21 cellular contexts compared by ENCODE assay signal in the genomic region with DNA sequence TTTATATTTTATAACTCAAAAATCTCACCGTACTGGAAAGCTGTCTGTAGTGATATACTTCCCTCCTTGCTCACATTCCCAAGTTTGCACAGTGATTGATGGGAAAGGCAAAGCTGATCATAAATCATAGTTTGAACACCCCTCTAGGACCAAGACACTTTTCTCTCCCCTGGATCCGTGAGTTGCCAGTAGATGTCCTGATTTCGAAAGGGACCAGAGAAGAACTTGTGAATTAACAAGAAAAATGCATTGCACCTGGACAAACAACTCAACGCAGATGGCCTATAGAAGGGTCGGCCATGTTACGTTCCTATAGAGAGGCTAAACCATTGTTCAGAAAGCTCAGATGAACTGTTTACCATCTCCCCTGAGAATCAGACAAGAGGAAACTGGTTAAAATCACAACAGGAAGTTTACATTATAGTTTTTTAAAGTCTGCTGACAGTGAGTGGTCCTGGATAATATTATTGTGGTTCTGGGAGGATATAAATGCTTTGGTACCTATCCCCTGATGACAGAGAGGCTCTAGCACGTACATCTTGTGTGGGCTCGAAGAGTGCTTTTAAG.
DNase-seq lines count a peak whose midpoint lies in the region; ATAC-seq and TF ChIP-seq lines count a peak whose summit lies in the region.
"Had no signal": no experiment of that assay in that cellular context is flagged by ENCODE, and none has a peak within 500 bp of the region (broad histone marks: within the 10 kb centered on the region; RNA-seq: fewer than 3 reads in every experiment).

No MANE protein-coding gene starts in this region.

- no peak overlapping the region for H3K4me3 Mint-ChIP-seq in nephron progenitor cell
- H3K4me3 Mint-ChIP-seq: CD4-positive, alpha-beta memory T cell; H9; immature natural killer cell; stimulated activated effector memory CD8-positive, alpha-beta T cell treated with anti-CD3 and anti-CD28 coated beads, Interleukin-12 subunit alpha, Interleukin-12 subunit beta, amount 100 ng/mL, for 72 hours had no signal

- WGBS in IMR-90 (ENCODE audit: extremely low coverage in 2 of 2, insufficient read length in 1 of 2), 2 experiments = 93% methylated on average over 3 of the region's 8 CpGs; no CpG with 5 or more reads in 1 of the 2 experiments
- WGBS in mammary epithelial cell (ENCODE audit: low coverage, missing lambda C conversion rate) = 95% methylated on average over 8 of the region's 8 CpGs

- no peaks in the 10 kb centered on the region for H3K79me1 ChIP-seq in IMR-90 (ENCODE audit: low read depth in 1 of 2, low read length in 2 of 2)

- in situ Hi-C loops in IMR-90 (cut with MboI; ENCODE audit: low sequenced_read_pairs) = no loop called here
- in situ Hi-C loops in mammary epithelial cell (cut with MboI; ENCODE audit: low sequenced_read_pairs in 2 of 2) = no loop called here

- H3K27me3 ChIP-seq in BLaER1 treated with 17β-estradiol and CSF1 and Interleukin-3, amounts not matched to agents 10 nM and 100 nM = no peaks in the 10 kb centered on the region
- H3K27me3 ChIP-seq in IMR-90 (ENCODE audit: control insufficient read depth, insufficient read depth, low read length) (no peaks in the 10 kb centered on the region), mammary epithelial cell (ENCODE audit: insufficient read depth, low read length) (no peaks in the 10 kb centered on the region)
- H3K27me3 ChIP-seq: dorsolateral prefrontal cortex had no signal

- TF ChIP-seq POLR2A in IMR-90 (IDR thresholded peaks at IDR 0.05; ENCODE audit: low read depth, low read length) = no peak

- peak overlapping the region; percentile 56 for H2AK5ac ChIP-seq in IMR-90 (ENCODE audit: low read depth, low read length)

- DNase-seq in IMR-90 (no peak), mammary epithelial cell (no peak), nephron progenitor cell (no peak), NCI-H1092 treated with DMSO at 0.1 percent for 48 hours (lab: John Stamatoyannopoulos, UW) (no peak), GM10266 (ENCODE audit: extremely low spot score) (no peak)
- DNase-seq: activated CD4-positive, alpha-beta T cell treated with anti-CD3 and anti-CD28 coated beads for 48 hours; activated naive CD4-positive, alpha-beta T cell treated with Interleukin-2 at 50 U/mL for 16 hours; activated T-cell treated with anti-CD3 and anti-CD28 coated beads, Interleukin-2, amount 50 U/mL, for 48 hours; amniotic stem cell; CD4-positive, alpha-beta memory T cell; DMS79 treated with DMSO at 0.1 percent for 48 hours; dorsolateral prefrontal cortex; H9; immature natural killer cell; MM.1S; T-helper 2 cell had no signal

- H3K27ac Mint-ChIP-seq in nephron progenitor cell = peak overlapping the region; percentile 48
- H3K27ac Mint-ChIP-seq: H9; immature natural killer cell; stimulated activated effector memory CD8-positive, alpha-beta T cell treated with anti-CD3 and anti-CD28 coated beads, Interleukin-12 subunit alpha, Interleukin-12 subunit beta, amount 100 ng/mL, for 72 hours had no signal

- H3K4me1 ChIP-seq in BLaER1 treated with 17β-estradiol and CSF1 and Interleukin-3, amounts not matched to agents 10 nM and 100 nM = peaks cover 16 to 39% (median 27%) of the 10 kb centered on the region in 10 experiments
- H3K4me1 ChIP-seq in IMR-90 (ENCODE audit: control insufficient read depth, insufficient read depth, low read length) = peaks cover 17% of the 10 kb centered on the region
- H3K4me1 ChIP-seq in mammary epithelial cell (ENCODE audit: insufficient read depth, low read length) = peaks cover 27% of the 10 kb centered on the region

- H2BK20ac ChIP-seq in IMR-90 (ENCODE audit: low read depth, low read length) = peak overlapping the region; percentile 68; the same call in 1 of the 2 replicates

- no peaks in the 10 kb centered on the region for H3K36me3 Mint-ChIP-seq in nephron progenitor cell (ENCODE audit: low read depth)
- H3K36me3 Mint-ChIP-seq: CD4-positive, alpha-beta memory T cell; immature natural killer cell; stimulated activated effector memory CD8-positive, alpha-beta T cell treated with anti-CD3 and anti-CD28 coated beads, Interleukin-12 subunit alpha, Interleukin-12 subunit beta, amount 100 ng/mL, for 72 hours had no signal

- peak overlapping the region; percentile 89; the same call in 2 of the 3 replicates for H2BK15ac ChIP-seq in IMR-90 (ENCODE audit: low read depth, low read length)

- H3K36me3 ChIP-seq in BLaER1 treated with 17β-estradiol and CSF1 and Interleukin-3, amounts not matched to agents 10 nM and 100 nM = no peaks in the 10 kb centered on the region
- H3K36me3 ChIP-seq in IMR-90 (ENCODE audit: control insufficient read depth, insufficient read depth, low read length) = no peaks in the 10 kb centered on the region
- H3K36me3 ChIP-seq in mammary epithelial cell (ENCODE audit: insufficient read depth, low read length) = no peaks in the 10 kb centered on the region

- H2AFZ ChIP-seq in IMR-90 (replicated peaks; ENCODE audit: low read length, poor library complexity) = no peak overlapping the region
- H2AFZ ChIP-seq in mammary epithelial cell (ENCODE audit: low read depth, low read length) = peak overlapping the region; percentile 2

- no peak overlapping the region for H2BK5ac ChIP-seq in IMR-90 (ENCODE audit: low read depth, low read length, poor library complexity, severe bottlenecking)

- H3K4me2 ChIP-seq in BLaER1 treated with 17β-estradiol and CSF1 and Interleukin-3, amounts not matched to agents 10 nM and 100 nM = peak overlapping the region; percentile 37 to 75 (median 62)
- H3K4me2 ChIP-seq in IMR-90 (ENCODE audit: low read depth, low read length) (no peak overlapping the region), mammary epithelial cell (ENCODE audit: insufficient read depth, low read depth, low read length) (no peak overlapping the region)

- H3K9me3 Mint-ChIP-seq in nephron progenitor cell = no peaks in the 10 kb centered on the region
- H3K9me3 Mint-ChIP-seq: CD4-positive, alpha-beta memory T cell; H9; immature natural killer cell; stimulated activated effector memory CD8-positive, alpha-beta T cell treated with anti-CD3 and anti-CD28 coated beads, Interleukin-12 subunit alpha, Interleukin-12 subunit beta, amount 100 ng/mL, for 72 hours had no signal

- H3K9ac ChIP-seq in BLaER1 treated with 17β-estradiol and CSF1 and Interleukin-3, amounts not matched to agents 10 nM and 100 nM = no peak overlapping the region; a peak in 1 of 22 replicates
- H3K9ac ChIP-seq in IMR-90 (ENCODE audit: low read depth, low read length) (no peak overlapping the region), mammary epithelial cell (ENCODE audit: insufficient read depth, low read length) (no peak overlapping the region)

- H3K27ac ChIP-seq in BLaER1 treated with 17β-estradiol and CSF1 and Interleukin-3, amounts not matched to agents 10 nM and 100 nM = peak overlapping the region in 6 of 11 experiments; percentile 10 to 52 (median 42); a peak in 10 of 22 replicates
- H3K27ac ChIP-seq in IMR-90 (ENCODE audit: insufficient read depth, low read length) (no peak overlapping the region), mammary epithelial cell (ENCODE audit: insufficient read depth, low read depth, low read length) (no peak overlapping the region)
- H3K27ac ChIP-seq: dorsolateral prefrontal cortex had no signal

- TF ChIP-seq RAD21 in IMR-90 (IDR thresholded peaks at IDR 0.05; ENCODE audit: low read length) = no peak

- H2BK120ac ChIP-seq in IMR-90 (ENCODE audit: low read depth, low read length) = peak overlapping the region; percentile 60

- H3K18ac ChIP-seq in IMR-90 (ENCODE audit: low read depth, low read length) = peak overlapping the region; percentile 24; the same call in 1 of the 2 replicates

- H3K9me1 ChIP-seq in IMR-90 (ENCODE audit: insufficient read depth, low read length) = peaks cover 15% of the 10 kb centered on the region

- H3K79me2 ChIP-seq in mammary epithelial cell (ENCODE audit: insufficient read depth, low read length) = no peaks in the 10 kb centered on the region

- dilution Hi-C loops in IMR-90 (cut with HindIII; ENCODE audit: low sequenced_read_pairs, unreplicated experiment) (no loop called here), mammary epithelial cell (cut with HindIII; ENCODE audit: low sequenced_read_pairs) (no loop called here)

- peaks cover 4% of the 10 kb centered on the region for H3K27me3 Mint-ChIP-seq in nephron progenitor cell (ENCODE audit: low read depth, poor library complexity)
- H3K27me3 Mint-ChIP-seq: CD4-positive, alpha-beta memory T cell had no signal

- ATAC-seq in IMR-90 (ENCODE audit: low read depth) = no peak
- no peak for ATAC-seq in GM19455 (IDR thresholded peaks at IDR 0.05; ENCODE audit: unreplicated experiment)
- ATAC-seq in HG02938 (IDR thresholded peaks at IDR 0.05; ENCODE audit: unreplicated experiment) = no peak
- ATAC-seq: left ventricle myocardium superior; stimulated activated effector memory CD8-positive, alpha-beta T cell treated with anti-CD3 and anti-CD28 coated beads, Interleukin-12 subunit alpha, Interleukin-12 subunit beta, amount 100 ng/mL, for 72 hours had no signal

- H3K4me3 ChIP-seq in BLaER1 treated with 17β-estradiol and CSF1 and Interleukin-3, amounts not matched to agents 10 nM and 100 nM = no peak overlapping the region
- H3K4me3 ChIP-seq in IMR-90 (ENCODE audit: insufficient read depth, low read depth, low read length) (no peak overlapping the region), mammary epithelial cell (replicated peaks in 1 of 3; ENCODE audit: insufficient read depth in 1 of 3, low read depth in 2 of 3, low read length in 3 of 3) (no peak overlapping the region)
- H3K4me3 ChIP-seq: dorsolateral prefrontal cortex had no signal

- intact Hi-C loops in IMR-90 (cut with micrococcal nuclease) = no loop called here
- intact Hi-C loops in mammary epithelial cell (cut with micrococcal nuclease) = no loop called here

- peaks cover 23% of the 10 kb centered on the region for H3K4me1 Mint-ChIP-seq in nephron progenitor cell
- H3K4me1 Mint-ChIP-seq: immature natural killer cell had no signal

- no peak for TF ChIP-seq CTCF in IMR-90 (conservative IDR thresholded peaks at IDR 0.05; ENCODE audit: low read depth, low read length)
- TF ChIP-seq CTCF in mammary epithelial cell (conservative IDR thresholded peaks at IDR 0.05 in 1 of 2, IDR thresholded peaks at IDR 0.05 in 1 of 2; ENCODE audit: extremely low read depth in 1 of 2, insufficient read depth in 1 of 2, low read depth in 1 of 2, low read length in 2 of 2) = no peak
- TF ChIP-seq CTCF in nephron progenitor cell (IDR thresholded peaks at IDR 0.05) = no peak
- no peak for TF ChIP-seq CTCF in GM10266 (IDR thresholded peaks at IDR 0.05; ENCODE audit: control insufficient read depth, insufficient read depth, low read depth, missing control alignments)

- H3K9me3 ChIP-seq in BLaER1 treated with 17β-estradiol and CSF1 and Interleukin-3, amounts not matched to agents 10 nM and 100 nM (replicated peaks in 1 of 11) = peaks cover 0 to 7% (median 0%) of the 10 kb centered on the region in 11 experiments; a peak in 2 of 22 replicates
- no peaks in the 10 kb centered on the region for H3K9me3 ChIP-seq in IMR-90 (ENCODE audit: control insufficient read depth, insufficient read depth, low read length)
- H3K9me3 ChIP-seq in mammary epithelial cell (replicated peaks; ENCODE audit: insufficient read depth, low read length) = no peaks in the 10 kb centered on the region

- H4K8ac ChIP-seq in IMR-90 (ENCODE audit: low read depth in 2 of 2, low read length in 2 of 2) = peak overlapping the region; percentile 50 to 57; a peak in 3 of 4 replicates

- H3K56ac ChIP-seq in IMR-90 (ENCODE audit: extremely low read depth, insufficient read depth, low read length) = no peak overlapping the region

- CTCF ChIA-PET in IMR-90 (lab: Yijun Ruan, JAX) = no interaction called here
- CTCF ChIA-PET in mammary epithelial cell (lab: Charles Lee; ENCODE audit: low non-redundant PET) = no interaction called here

- H3K4ac ChIP-seq in IMR-90 (ENCODE audit: low read depth, low read length) = peak overlapping the region; percentile 44; the same call in 1 of the 2 replicates

- H2AK9ac ChIP-seq in IMR-90 (replicated peaks; ENCODE audit: low read depth, low read length, poor library complexity) = no peak overlapping the region

- H3K23ac ChIP-seq in IMR-90 (ENCODE audit: low read depth, low read length) = 0 out of 2 replicates have a peak overlapping the region, but pooled peaks have one; percentile 1

- H3K14ac ChIP-seq in IMR-90 (replicated peaks; ENCODE audit: low read depth, low read length) = peak overlapping the region; percentile 0; the same call in 1 of the 2 replicates

- no TSS peak for BruUV-seq in IMR-90 (replicated peaks; lab: Mats Ljungman, UMichigan)
- BruUV-seq in mammary epithelial cell (replicated peaks; lab: Mats Ljungman, UMichigan) = no TSS peak

- no peak overlapping the region; the same call in 1 of the 2 replicates for H4K5ac ChIP-seq in IMR-90 (ENCODE audit: low read depth, low read length)

- no peaks in the 10 kb centered on the region for H4K20me1 ChIP-seq in BLaER1 treated with 17β-estradiol and CSF1 and Interleukin-3, amounts not matched to agents 10 nM and 100 nM
- H4K20me1 ChIP-seq in IMR-90 (ENCODE audit: insufficient read depth, low read length) (no peaks in the 10 kb centered on the region), mammary epithelial cell (ENCODE audit: insufficient read depth, low read length) (no peaks in the 10 kb centered on the region)

- POLR2A ChIA-PET in IMR-90 (lab: Charles Lee; ENCODE audit: unreplicated experiment) = no interaction called here

- peak overlapping the region; percentile 38; the same call in 1 of the 2 replicates for H4K91ac ChIP-seq in IMR-90 (ENCODE audit: insufficient read depth, low read depth, low read length)

Comparison
In these comparisons a context has a peak if more than half of its experiments do, and no peak if none do; other contexts are left out.
1. H3K27ac ChIP-seq: peak in BLaER1 treated with 17β-estradiol and CSF1 and Interleukin-3, amounts not matched to agents 10 nM and 100 nM (6 of 11); none in IMR-90 (single experiment) and mammary epithelial cell (single experiment).
2. H3K4me2 ChIP-seq: peak in BLaER1 treated with 17β-estradiol and CSF1 and Interleukin-3, amounts not matched to agents 10 nM and 100 nM (11 of 11); none in IMR-90 (single experiment) and mammary epithelial cell (single experiment).